1 cellular context compared by ENCODE assay signal in genomic region chr20:34516038-34516873, GRCh38.
TF ChIP-seq lines count a peak whose summit lies in the region.

Gene DYNLRB1 (plus strand): TSS chr20:34516422. CDS start chr20:34516459, 37 bp downstream.

TF ChIP-seq in H1, 55 proteins besides CTCF, POLR2A, EP300 and RAD21:
- TF ChIP-seq NRF1 (IDR thresholded peaks at IDR 0.05; ENCODE audit: low read depth, low read length) (peak; percentile 57), RBBP5 (IDR thresholded peaks at IDR 0.05; ENCODE audit: borderline replicate concordance, low read depth, low read length) (no peak; the same call in 1 of the 2 replicates), ZNF274 (IDR thresholded peaks at IDR 0.05; ENCODE audit: borderline replicate concordance, extremely low read depth, low read length) (no peak), MAX (IDR thresholded peaks at IDR 0.05) (no peak), SIRT6 (IDR thresholded peaks at IDR 0.05; ENCODE audit: low read length) (no peak), TBP (IDR thresholded peaks at IDR 0.05; ENCODE audit: low read depth, low read length) (peak; percentile 61; the same call in 1 of the 2 replicates), ASH2L (IDR thresholded peaks at IDR 0.05; ENCODE audit: low read length) (peak; percentile 79), SP1 (IDR thresholded peaks at IDR 0.05; ENCODE audit: low read depth, low read length) (peak; percentile 81), SP2 (IDR thresholded peaks at IDR 0.05; ENCODE audit: low read length) (peak; percentile 56; the same call in 1 of the 2 replicates), TAF1 (IDR thresholded peaks at IDR 0.05; ENCODE audit: low read depth, low read length) (peak; percentile 76; the same call in 1 of the 2 replicates), YY1 (IDR thresholded peaks at IDR 0.05; ENCODE audit: low read depth, low read length) (0 out of 2 replicates have a peak, but pooled peaks have one; percentile 19), JUND (IDR thresholded peaks at IDR 0.05; ENCODE audit: low read length) (0 out of 2 replicates have a peak, but pooled peaks have one; percentile 8), SIX5 (IDR thresholded peaks at IDR 0.05; ENCODE audit: low read depth, low read length) (no peak), PHF8 (conservative IDR thresholded peaks at IDR 0.05; ENCODE audit: low read depth, low read length) (peak; percentile 92), SAP30 (IDR thresholded peaks at IDR 0.05; ENCODE audit: insufficient read depth, insufficient replicate concordance, low read length) (peak; percentile 64), SIN3A (conservative IDR thresholded peaks at IDR 0.05 in 1 of 2, IDR thresholded peaks at IDR 0.05 in 1 of 2; ENCODE audit: low read depth in 1 of 2, low read length in 2 of 2) (peak in 1 of 2 experiments; percentile 83; a peak in 2 of 4 replicates), POLR2AphosphoS5 (IDR thresholded peaks at IDR 0.05; ENCODE audit: low read depth, low read length) (peak; percentile 78; the same call in 1 of the 2 replicates), TEAD4 (IDR thresholded peaks at IDR 0.05; ENCODE audit: low read depth, low read length) (no peak), BACH1 (IDR thresholded peaks at IDR 0.05; ENCODE audit: low read length) (no peak), RNF2 (IDR thresholded peaks at IDR 0.05; ENCODE audit: borderline replicate concordance, low read depth, low read length, missing control alignments, poor library complexity, severe bottlenecking) (no peak), CHD2 (IDR thresholded peaks at IDR 0.05; ENCODE audit: low read length) (peak; percentile 52; the same call in 1 of the 2 replicates), KDM4A (IDR thresholded peaks at IDR 0.05; ENCODE audit: low read depth, low read length, severe bottlenecking) (peak; percentile 51), GABPA (IDR thresholded peaks at IDR 0.05; ENCODE audit: borderline replicate concordance, insufficient read depth, low read length) (peak; percentile 60), SP4 (IDR thresholded peaks at IDR 0.05; ENCODE audit: low read length) (0 out of 2 replicates have a peak, but pooled peaks have one; percentile 18), TCF12 (IDR thresholded peaks at IDR 0.05; ENCODE audit: low read depth, low read length) (no peak), HDAC2 (IDR thresholded peaks at IDR 0.05; ENCODE audit: borderline replicate concordance in 1 of 2, low read depth in 2 of 2, low read length in 2 of 2) (peak in 1 of 2 experiments; percentile 54; a peak in 1 of 4 replicates), EZH2 (IDR thresholded peaks at IDR 0.05; ENCODE audit: low read depth, low read length, severe bottlenecking) (no peak)
TF ChIP-seq in H1: peak in this region for 17.
